In genomic region chr1:202034683-202035462, GRCh38 we compare ENCODE assay signal across 8 cellular contexts. TPM values are rescaled to one million over a fixed set of nuclear protein-coding genes. Genes with fewer than 3 reads are reported as not detected.
A peak's percentile ranks its signal among the peaks of the same experiment; 100 is the strongest.
DNase-seq lines count a peak whose midpoint lies in the region; ATAC-seq lines count a peak whose summit lies in the region.

No MANE protein-coding gene starts in this region.

- ATAC-seq in HG02642 (IDR thresholded peaks at IDR 0.05; ENCODE audit: poor library complexity, unreplicated experiment), result peak; percentile 48
- peak; percentile 95 for ATAC-seq in Right ventricle myocardium superior (ENCODE audit: poor library complexity)
- ATAC-seq in GM19455 (IDR thresholded peaks at IDR 0.05; ENCODE audit: unreplicated experiment), result no peak
- no peak for ATAC-seq in HG03521 (IDR thresholded peaks at IDR 0.05; ENCODE audit: unreplicated experiment)
- no peak for ATAC-seq in HG03159 (IDR thresholded peaks at IDR 0.05; ENCODE audit: unreplicated experiment)

- H3K4me2 ChIP-seq in BLaER1 treated with 17β-estradiol and CSF1 and Interleukin-3, amounts not matched to agents 10 nM and 100 nM, result peak overlapping the region; percentile 23 to 70 (median 62); a peak in 21 of 22 replicates

- DNase-seq in SJCRH30 (peak; percentile 97), Right ventricle myocardium superior (peak; percentile 83)

- peak overlapping the region in 2 of 11 experiments; percentile 10 to 13; a peak in 1 of 22 replicates for H3K9ac ChIP-seq in BLaER1 treated with 17β-estradiol and CSF1 and Interleukin-3, amounts not matched to agents 10 nM and 100 nM

- no peaks in the 10 kb centered on the region for H4K20me1 ChIP-seq in BLaER1 treated with 17β-estradiol and CSF1 and Interleukin-3, amounts not matched to agents 10 nM and 100 nM

- H3K27ac ChIP-seq in BLaER1 treated with 17β-estradiol and CSF1 and Interleukin-3, amounts not matched to agents 10 nM and 100 nM, result peak overlapping the region in 4 of 11 experiments; percentile 38 to 60 (median 52); a peak in 7 of 22 replicates
- no peak overlapping the region for H3K27ac ChIP-seq in SJCRH30
- peak overlapping the region in 14 of 21 experiments; percentile 16 to 81 (median 54) for H3K27ac ChIP-seq in skin epidermis

- no peak overlapping the region for H3K4me3 ChIP-seq in BLaER1 treated with 17β-estradiol and CSF1 and Interleukin-3, amounts not matched to agents 10 nM and 100 nM
- H3K4me3 ChIP-seq in SJCRH30 (no peak overlapping the region), skin epidermis (no peak overlapping the region)

- intact Hi-C loops in Right ventricle myocardium superior (cut with DNase I), result no loop called here

- peaks cover 4 to 13% (median 12%) of the 10 kb centered on the region in 10 experiments; a peak in 19 of 20 replicates for H3K4me1 ChIP-seq in BLaER1 treated with 17β-estradiol and CSF1 and Interleukin-3, amounts not matched to agents 10 nM and 100 nM
- H3K4me1 ChIP-seq in SJCRH30, result peaks cover 4% of the 10 kb centered on the region

- no peaks in the 10 kb centered on the region for H3K36me3 ChIP-seq in BLaER1 treated with 17β-estradiol and CSF1 and Interleukin-3, amounts not matched to agents 10 nM and 100 nM
- no peaks in the 10 kb centered on the region for H3K36me3 ChIP-seq in SJCRH30

- no peaks in the 10 kb centered on the region for H3K27me3 ChIP-seq in BLaER1 treated with 17β-estradiol and CSF1 and Interleukin-3, amounts not matched to agents 10 nM and 100 nM
- no peaks in the 10 kb centered on the region for H3K27me3 ChIP-seq in SJCRH30

- H3K9me3 ChIP-seq in BLaER1 treated with 17β-estradiol and CSF1 and Interleukin-3, amounts not matched to agents 10 nM and 100 nM (replicated peaks in 1 of 11), result no peaks in the 10 kb centered on the region
- H3K9me3 ChIP-seq in SJCRH30 (replicated peaks), result no peaks in the 10 kb centered on the region

RNA-seq across cellular contexts. Expression of gene ELF3, which starts 24.5 kb away (rescaled TPM):
- 0.51 and 0.59 TPM in 2 replicates for total RNA-seq in SJCRH30 (2014; rRNA removed; shearing (Covaris generic))
- total RNA-seq in Right ventricle myocardium superior, result 0.65 TPM

RNA-seq across cellular contexts. Expression of gene RNPEP, which starts 52.4 kb away (rescaled TPM):
- 45.4 and 48.4 TPM in 2 replicates for total RNA-seq in SJCRH30 (2014; rRNA removed; shearing (Covaris generic))
- 15.4 TPM for total RNA-seq in Right ventricle myocardium superior

Comparison
In these comparisons a context has a peak if more than half of its experiments do, and no peak if none do; other contexts are left out.
1. ATAC-seq: peak in HG02642 (single experiment) and Right ventricle myocardium superior (single experiment); none in GM19455 (single experiment), HG03521 (single experiment) and HG03159 (single experiment).